18 cellular contexts compared by ENCODE assay signal in the genomic region with DNA sequence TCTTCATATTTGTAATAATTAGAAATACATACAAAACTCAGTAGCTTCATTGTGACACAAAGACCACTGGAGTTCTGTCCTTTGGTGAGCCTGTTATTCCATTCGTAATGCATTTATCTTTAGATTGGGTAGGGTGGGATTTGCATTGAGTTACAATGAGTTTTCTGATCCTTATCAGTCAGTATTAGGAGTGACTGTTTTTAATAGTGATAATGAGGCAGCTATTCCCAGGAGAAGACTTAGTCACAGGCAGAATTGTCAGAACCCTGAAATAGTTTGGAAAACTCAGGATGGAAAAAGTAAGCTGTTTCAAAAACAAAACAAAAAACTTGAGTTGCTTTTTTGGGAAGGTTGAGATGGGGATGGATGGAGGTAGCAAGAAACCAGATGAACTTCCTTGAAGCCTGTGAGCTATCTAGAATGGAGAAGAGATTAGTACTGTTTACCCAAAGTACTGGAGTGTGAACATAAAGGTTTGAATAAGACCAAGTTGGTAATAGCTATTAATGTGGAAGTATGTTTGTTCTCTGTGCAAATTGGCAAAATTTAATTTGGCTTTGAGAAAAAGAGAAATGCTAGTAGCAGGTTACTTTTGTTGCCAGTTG.
"Had no signal": no experiment of that assay in that cellular context is flagged by ENCODE, and none has a peak within 500 bp of the region (broad histone marks: within the 10 kb centered on the region; RNA-seq: fewer than 3 reads in every experiment).

No MANE protein-coding gene starts in this region.

- H3K27ac ChIP-seq: brain microvascular endothelial cell, epithelial cell of prostate, psoas muscle, spleen, vagina had no signal

- H3K27me3 Mint-ChIP-seq: activated CD4-positive, alpha-beta T cell treated with anti-CD3 and anti-CD28 coated beads, Interleukin-2, amount 10 ng/mL, durations not matched to agents 7 days and 5 days; activated naive CD8-positive, alpha-beta T cell treated with anti-CD3 and anti-CD28 coated beads, Interleukin-2, amount 10 ng/mL, durations not matched to agents 7 days and 5 days; natural killer cell treated with Interleukin-12 subunit alpha and Interleukin-12 subunit beta and Interleukin-15 and Interleukin-18, amount 100 ng/mL, for 72 hours had no signal

- H3K9me3 ChIP-seq: psoas muscle had no signal

- H3K27ac Mint-ChIP-seq: activated CD4-positive, alpha-beta T cell treated with anti-CD3 and anti-CD28 coated beads, Interleukin-2, amount 10 ng/mL, durations not matched to agents 7 days and 5 days; activated naive CD8-positive, alpha-beta T cell treated with anti-CD3 and anti-CD28 coated beads, Interleukin-2, amount 10 ng/mL, durations not matched to agents 7 days and 5 days; natural killer cell treated with Interleukin-12 subunit alpha and Interleukin-12 subunit beta and Interleukin-15 and Interleukin-18, amount 100 ng/mL, for 72 hours; T-helper 2 cell treated with Interferon-gamma antibody and Interleukin-4, amounts not matched to agents 5 μg/mL and 100 μg/mL, for 36 hours had no signal

- H3K36me3 ChIP-seq: brain microvascular endothelial cell had no signal

- H3K4me3 Mint-ChIP-seq: activated CD4-positive, alpha-beta T cell treated with anti-CD3 and anti-CD28 coated beads, Interleukin-2, amount 10 ng/mL, durations not matched to agents 7 days and 5 days; activated naive CD8-positive, alpha-beta T cell treated with anti-CD3 and anti-CD28 coated beads, Interleukin-2, amount 10 ng/mL, durations not matched to agents 7 days and 5 days; natural killer cell treated with Interleukin-12 subunit alpha and Interleukin-12 subunit beta and Interleukin-15 and Interleukin-18, amount 100 ng/mL, for 72 hours; T-helper 2 cell treated with Interferon-gamma antibody and Interleukin-4, amounts not matched to agents 5 μg/mL and 100 μg/mL, for 36 hours had no signal

- H3K27me3 ChIP-seq: brain microvascular endothelial cell, spleen, stomach, vagina had no signal

- ATAC-seq: natural killer cell treated with Interleukin-12 subunit alpha and Interleukin-12 subunit beta and Interleukin-15 and Interleukin-18, amount 100 ng/mL, for 72 hours; sciatic nerve had no signal

- DNase-seq: activated CD4-positive, alpha-beta T cell treated with anti-CD3 and anti-CD28 coated beads, Interleukin-2, amount 10 ng/mL, durations not matched to agents 7 days and 5 days; activated CD8-positive, alpha-beta memory T cell treated with anti-CD3 and anti-CD28 coated beads, Interleukin-2, amount 50 U/mL, for 48 hours; activated gamma-delta T cell treated with Interleukin-2 at 50 U/mL for 16 hours; activated naive CD8-positive, alpha-beta T cell treated with anti-CD3 and anti-CD28 coated beads, Interleukin-2, amount 10 ng/mL, durations not matched to agents 7 days and 5 days; brain microvascular endothelial cell; cortex of kidney; effector memory CD4-positive, alpha-beta T cell; islet precursor cell; mammary epithelial cell; psoas muscle; spleen; stimulated activated CD4-positive, alpha-beta T cell treated with anti-CD3 and anti-CD28 coated beads, Interleukin-1b, Interleukin-23, amount 100 ng/mL, for 48 hours; stomach had no signal

- H3K4me3 ChIP-seq: psoas muscle, spleen, stomach, vagina had no signal
